16 cellular contexts compared by ENCODE assay signal in genomic region chr1:171582589-171582988, GRCh38. TPM values are rescaled to one million over a fixed set of nuclear protein-coding genes. Genes with fewer than 3 reads are reported as not detected.
DNase-seq lines count a peak whose midpoint lies in the region; ATAC-seq, FAIRE-seq and TF ChIP-seq lines count a peak whose summit lies in the region.
"Had no signal": no experiment of that assay in that cellular context is flagged by ENCODE, and none has a peak within 500 bp of the region (broad histone marks: within the 10 kb centered on the region; RNA-seq: fewer than 3 reads in every experiment).

No MANE protein-coding gene starts in this region.

- H3K27ac Mint-ChIP-seq in activated T-cell treated with anti-CD3 and anti-CD28 coated beads, Interleukin-2, amount 50 U/mL, for 72 hours, result no peak overlapping the region
- no peak overlapping the region for H3K27ac Mint-ChIP-seq in stimulated activated naive CD8-positive, alpha-beta T cell treated with anti-CD3 and anti-CD28 coated beads, Interleukin-15, amount 100 ng/mL, for 72 hours
- no peak overlapping the region for H3K27ac Mint-ChIP-seq in activated T-helper 1 cell treated with anti-CD3 and anti-CD28 coated beads, Interleukin-12 subunit alpha, Interleukin-12 subunit beta, Interleukin-2, Interleukin-4 antibody, amounts not matched to agents 30 ng/mL and 10 ng/mL and 1 ng/mL, durations not matched to agents 14 hours and 24 hours and 36 hours

- peak; percentile 40 to 47 for ATAC-seq in activated T-cell treated with anti-CD3 and anti-CD28 coated beads, Interleukin-2, amount 50 U/mL, for 72 hours (replicated peaks in 1 of 2)
- ATAC-seq in activated T-cell treated with anti-CD3 and anti-CD28 coated beads, Interleukin-2, amount 50 U/mL, for 4 hours, result no peak
- ATAC-seq in stimulated activated naive CD8-positive, alpha-beta T cell treated with anti-CD3 and anti-CD28 coated beads, Interleukin-15, Interleukin-2, amounts not matched to agents 100 U/mL and 50 U/mL, for 24 hours, result peak; percentile 64
- ATAC-seq in stimulated activated naive CD8-positive, alpha-beta T cell treated with anti-CD3 and anti-CD28 coated beads, Interleukin-15, amount 100 ng/mL, for 72 hours, result no peak

- H3K4me3 Mint-ChIP-seq in activated T-cell treated with anti-CD3 and anti-CD28 coated beads, Interleukin-2, amount 50 U/mL, for 72 hours, result no peak overlapping the region
- H3K4me3 Mint-ChIP-seq in activated T-cell treated with anti-CD3 and anti-CD28 coated beads, Interleukin-2, amount 50 U/mL, for 4 hours, result no peak overlapping the region
- H3K4me3 Mint-ChIP-seq in stimulated activated naive CD8-positive, alpha-beta T cell treated with anti-CD3 and anti-CD28 coated beads, Interleukin-15, amount 100 ng/mL, for 72 hours, result no peak overlapping the region
- H3K4me3 Mint-ChIP-seq in activated T-helper 1 cell treated with anti-CD3 and anti-CD28 coated beads, Interleukin-12 subunit alpha, Interleukin-12 subunit beta, Interleukin-2, Interleukin-4 antibody, amounts not matched to agents 30 ng/mL and 10 ng/mL and 1 ng/mL, durations not matched to agents 14 hours and 24 hours and 36 hours, result no peak overlapping the region
- H3K4me3 Mint-ChIP-seq: CD4-positive, alpha-beta memory T cell; H9 had no signal

- peaks cover 11 to 40% of the 10 kb centered on the region in 2 donors for H3K36me3 Mint-ChIP-seq in activated T-cell treated with anti-CD3 and anti-CD28 coated beads, Interleukin-2, amount 50 U/mL, for 72 hours (ENCODE audit: insufficient read depth in 2 of 2)
- H3K36me3 Mint-ChIP-seq in activated T-cell treated with anti-CD3 and anti-CD28 coated beads, Interleukin-2, amount 50 U/mL, for 4 hours (ENCODE audit: insufficient read depth), result peaks cover 41% of the 10 kb centered on the region
- H3K36me3 Mint-ChIP-seq in activated T-helper 1 cell treated with anti-CD3 and anti-CD28 coated beads, Interleukin-12 subunit alpha, Interleukin-12 subunit beta, Interleukin-2, Interleukin-4 antibody, amounts not matched to agents 30 ng/mL and 10 ng/mL and 1 ng/mL, durations not matched to agents 14 hours and 24 hours and 36 hours (ENCODE audit: low read depth), result peaks cover 42% of the 10 kb centered on the region

- H3K27me3 Mint-ChIP-seq in activated T-cell treated with anti-CD3 and anti-CD28 coated beads, Interleukin-2, amount 50 U/mL, for 72 hours (ENCODE audit: low read depth), result no peaks in the 10 kb centered on the region
- no peaks in the 10 kb centered on the region for H3K27me3 Mint-ChIP-seq in activated T-cell treated with anti-CD3 and anti-CD28 coated beads, Interleukin-2, amount 50 U/mL, for 4 hours (ENCODE audit: low read depth)
- H3K27me3 Mint-ChIP-seq in stimulated activated naive CD8-positive, alpha-beta T cell treated with anti-CD3 and anti-CD28 coated beads, Interleukin-15, amount 100 ng/mL, for 72 hours, result no peaks in the 10 kb centered on the region
- H3K27me3 Mint-ChIP-seq in activated T-helper 1 cell treated with anti-CD3 and anti-CD28 coated beads, Interleukin-12 subunit alpha, Interleukin-12 subunit beta, Interleukin-2, Interleukin-4 antibody, amounts not matched to agents 30 ng/mL and 10 ng/mL and 1 ng/mL, durations not matched to agents 14 hours and 24 hours and 36 hours (ENCODE audit: insufficient read depth), result no peaks in the 10 kb centered on the region
- H3K27me3 Mint-ChIP-seq: CD4-positive, alpha-beta memory T cell had no signal

- peaks cover 12% of the 10 kb centered on the region for H3K36me3 ChIP-seq in bronchial epithelial cell (ENCODE audit: control insufficient read depth, insufficient read depth, low read length)

- DNase-seq in activated T-cell treated with anti-CD3 and anti-CD28 coated beads, Interleukin-2, amount 50 U/mL, for 72 hours, result no peak
- no peak for DNase-seq in activated T-cell treated with anti-CD3 and anti-CD28 coated beads, Interleukin-2, amount 50 U/mL, for 4 hours
- no peak for DNase-seq in stimulated activated naive CD8-positive, alpha-beta T cell treated with anti-CD3 and anti-CD28 coated beads, Interleukin-15, Interleukin-2, amounts not matched to agents 100 U/mL and 50 U/mL, for 24 hours
- DNase-seq in stimulated activated naive CD8-positive, alpha-beta T cell treated with anti-CD3 and anti-CD28 coated beads, Interleukin-15, amount 100 ng/mL, for 72 hours, result no peak
- DNase-seq in bronchial epithelial cell (ENCODE audit: low read depth), result peak; percentile 15
- DNase-seq in activated T-helper 1 cell treated with anti-CD3 and anti-CD28 coated beads, Interleukin-12 subunit alpha, Interleukin-12 subunit beta, Interleukin-2, Interleukin-4 antibody, amounts not matched to agents 30 ng/mL and 10 ng/mL and 1 ng/mL, durations not matched to agents 14 hours and 24 hours and 36 hours (ENCODE audit: low spot score), result no peak
- DNase-seq in NCI-H526 (lab: John Stamatoyannopoulos, UW), result no peak
- DNase-seq: BE2C; CD4-positive, alpha-beta memory T cell; DMS79; GOT3; H9 had no signal

- H3K4me3 ChIP-seq in bronchial epithelial cell (ENCODE audit: low read depth, low read length), result no peak overlapping the region
- H3K4me3 ChIP-seq: A549 had no signal

- intact Hi-C loops in activated T-helper 1 cell treated with anti-CD3 and anti-CD28 coated beads, Interleukin-12 subunit alpha, Interleukin-12 subunit beta, Interleukin-2, Interleukin-4 antibody, amounts not matched to agents 30 ng/mL and 10 ng/mL and 1 ng/mL, durations not matched to agents 14 hours and 24 hours and 36 hours (cut with micrococcal nuclease), result loop anchor here (5.0 kb wide), 2 partner anchors 40 to 160 kb away; partner anchors contain the start of gene VAMP4

- FAIRE-seq in bronchial epithelial cell (lab: Jason Lieb, UNC), result no peak
- FAIRE-seq: A549, GM12891, GM19239 had no signal

- no peaks in the 10 kb centered on the region for H3K9me3 Mint-ChIP-seq in activated T-cell treated with anti-CD3 and anti-CD28 coated beads, Interleukin-2, amount 50 U/mL, for 72 hours
- no peaks in the 10 kb centered on the region for H3K9me3 Mint-ChIP-seq in activated T-cell treated with anti-CD3 and anti-CD28 coated beads, Interleukin-2, amount 50 U/mL, for 4 hours
- H3K9me3 Mint-ChIP-seq in stimulated activated naive CD8-positive, alpha-beta T cell treated with anti-CD3 and anti-CD28 coated beads, Interleukin-15, amount 100 ng/mL, for 72 hours, result no peaks in the 10 kb centered on the region
- H3K9me3 Mint-ChIP-seq in activated T-helper 1 cell treated with anti-CD3 and anti-CD28 coated beads, Interleukin-12 subunit alpha, Interleukin-12 subunit beta, Interleukin-2, Interleukin-4 antibody, amounts not matched to agents 30 ng/mL and 10 ng/mL and 1 ng/mL, durations not matched to agents 14 hours and 24 hours and 36 hours, result no peaks in the 10 kb centered on the region
- H3K9me3 Mint-ChIP-seq: CD4-positive, alpha-beta memory T cell; H9 had no signal

- H3K27me3 ChIP-seq in bronchial epithelial cell (ENCODE audit: control insufficient read depth, insufficient read depth, low read length), result no peaks in the 10 kb centered on the region
- H3K27me3 ChIP-seq: BE2C had no signal

- peaks cover 18% of the 10 kb centered on the region for H3K4me1 Mint-ChIP-seq in activated T-cell treated with anti-CD3 and anti-CD28 coated beads, Interleukin-2, amount 50 U/mL, for 72 hours (ENCODE audit: low read depth)
- H3K4me1 Mint-ChIP-seq in activated T-cell treated with anti-CD3 and anti-CD28 coated beads, Interleukin-2, amount 50 U/mL, for 4 hours (ENCODE audit: low read depth), result peaks cover 20% of the 10 kb centered on the region
- peaks cover 30% of the 10 kb centered on the region for H3K4me1 Mint-ChIP-seq in stimulated activated naive CD8-positive, alpha-beta T cell treated with anti-CD3 and anti-CD28 coated beads, Interleukin-15, amount 100 ng/mL, for 72 hours
- H3K4me1 Mint-ChIP-seq in activated T-helper 1 cell treated with anti-CD3 and anti-CD28 coated beads, Interleukin-12 subunit alpha, Interleukin-12 subunit beta, Interleukin-2, Interleukin-4 antibody, amounts not matched to agents 30 ng/mL and 10 ng/mL and 1 ng/mL, durations not matched to agents 14 hours and 24 hours and 36 hours (ENCODE audit: low read depth), result peaks cover 38% of the 10 kb centered on the region

- no peak for TF ChIP-seq CTCF in bronchial epithelial cell (IDR thresholded peaks at IDR 0.05; ENCODE audit: insufficient read depth, low read length, severe bottlenecking)

RNA-seq across cellular contexts. Expression of gene MYOCOS, which starts 39.5 kb away (rescaled TPM):
- total RNA-seq in activated T-cell treated with anti-CD3 and anti-CD28 coated beads, Interleukin-2, amount 50 U/mL, for 72 hours, result under 1 TPM; 0.19 to 0.46 TPM
- under 1 TPM in 1 of 3 donors, not detected in 2; 0.13 TPM for total RNA-seq in activated T-cell treated with anti-CD3 and anti-CD28 coated beads, Interleukin-2, amount 50 U/mL, for 4 hours
- total RNA-seq in bronchial epithelial cell, result not detected in 2 replicates
- total RNA-seq in activated T-helper 1 cell treated with anti-CD3 and anti-CD28 coated beads, Interleukin-12 subunit alpha, Interleukin-12 subunit beta, Interleukin-2, Interleukin-4 antibody, amounts not matched to agents 30 ng/mL and 10 ng/mL and 1 ng/mL, durations not matched to agents 14 hours and 24 hours and 36 hours, result 0.08 and 0.10 TPM in 2 replicates
- total RNA-seq: G401 had no signal

Comparison
In these comparisons a context has a peak if more than half of its experiments do, and no peak if none do; other contexts are left out.
1. ATAC-seq: peak in activated T-cell treated with anti-CD3 and anti-CD28 coated beads, Interleukin-2, amount 50 U/mL, for 72 hours (2 of 2) and stimulated activated naive CD8-positive, alpha-beta T cell treated with anti-CD3 and anti-CD28 coated beads, Interleukin-15, Interleukin-2, amounts not matched to agents 100 U/mL and 50 U/mL, for 24 hours (single experiment); none in activated T-cell treated with anti-CD3 and anti-CD28 coated beads, Interleukin-2, amount 50 U/mL, for 4 hours (0 of 2) and stimulated activated naive CD8-positive, alpha-beta T cell treated with anti-CD3 and anti-CD28 coated beads, Interleukin-15, amount 100 ng/mL, for 72 hours (single experiment).